Comparison of ENCODE assay signal across 1 cellular context in genomic region chr9:133360400-133361393, GRCh38.
TF ChIP-seq lines count a peak whose summit lies in the region.

No MANE protein-coding gene starts in this region.

TF ChIP-seq in K562, 482 proteins besides CTCF, POLR2A, EP300 and RAD21 (continued from another document and continues in another):
- TF ChIP-seq E2F8 (IDR thresholded peaks at IDR 0.05; ENCODE audit: low read depth, partially characterized antibody) (peak; percentile 25), ZNF318 (IDR thresholded peaks at IDR 0.05; ENCODE audit: borderline replicate concordance in 1 of 2, low read depth in 1 of 2) (no peak), SPI1 (IDR thresholded peaks at IDR 0.05; ENCODE audit: borderline replicate concordance, low read depth, low read length) (no peak), ZBTB33 (CRISPR knock-in tag; IDR thresholded peaks at IDR 0.05) (0 out of 2 replicates have a peak, but pooled peaks have one; percentile 39), HOMEZ (CRISPR knock-in tag; IDR thresholded peaks at IDR 0.05) (no peak), USF2 (CRISPR knock-in tag; IDR thresholded peaks at IDR 0.05) (no peak), NFE2L1 (tag; IDR thresholded peaks at IDR 0.05; ENCODE audit: borderline replicate concordance, low read depth) (no peak), MAFG (tag; conservative IDR thresholded peaks at IDR 0.05) (no peak), POLR2AphosphoS2 (IDR thresholded peaks at IDR 0.05; ENCODE audit: low read length) (peak; percentile 36; the same call in 1 of the 2 replicates), BRD9 (IDR thresholded peaks at IDR 0.05; ENCODE audit: low read depth, partially characterized antibody) (no peak), FIP1L1 (IDR thresholded peaks at IDR 0.05; ENCODE audit: low read depth, low read length, poor library complexity, severe bottlenecking) (no peak), RBM39 (optimal IDR thresholded peaks at IDR 0.05; ENCODE audit: low read depth, low read length) (no peak), RAD51 (IDR thresholded peaks at IDR 0.05; ENCODE audit: borderline replicate concordance, low read depth) (no peak), GTF3C2 (IDR thresholded peaks at IDR 0.05; ENCODE audit: borderline replicate concordance, extremely low read depth, insufficient read length) (no peak), CHD7 (IDR thresholded peaks at IDR 0.05; ENCODE audit: low read depth, low read length) (no peak)
